In genomic region chr5:107542428-107542827, GRCh38 we compare ENCODE assay signal across 9 cellular contexts.
A peak's percentile ranks its signal among the peaks of the same experiment; 100 is the strongest.
DNase-seq lines count a peak whose midpoint lies in the region; ATAC-seq and TF ChIP-seq lines count a peak whose summit lies in the region.
"Had no signal": no experiment of that assay in that cellular context is flagged by ENCODE, and none has a peak within 500 bp of the region (broad histone marks: within the 10 kb centered on the region; RNA-seq: fewer than 3 reads in every experiment).

No MANE protein-coding gene starts in this region.

- peaks cover 21 to 44% (median 33%) of the 10 kb centered on the region in 4 donors for H3K4me1 ChIP-seq in esophagus muscularis mucosa

- H3K4me1 Mint-ChIP-seq in progenitor cell of endocrine pancreas (ENCODE audit: low read depth): peaks cover 33% of the 10 kb centered on the region
- peaks cover 17 to 20% of the 10 kb centered on the region in 2 donors for H3K4me1 Mint-ChIP-seq in natural killer cell treated with Interleukin-12 subunit alpha and Interleukin-12 subunit beta and Interleukin-15 and Interleukin-18, amount 100 ng/mL, for 72 hours (ENCODE audit: low read depth in 2 of 2)
- H3K4me1 Mint-ChIP-seq in activated T-cell treated with anti-CD3 and anti-CD28 coated beads, Interleukin-2, amount 50 U/mL, for 4 hours (ENCODE audit: low read depth): peaks cover 9% of the 10 kb centered on the region

- no peaks in the 10 kb centered on the region for H3K36me3 ChIP-seq in esophagus muscularis mucosa

- H3K9me3 Mint-ChIP-seq in progenitor cell of endocrine pancreas (ENCODE audit: low read depth): no peaks in the 10 kb centered on the region
- H3K9me3 Mint-ChIP-seq in natural killer cell treated with Interleukin-12 subunit alpha and Interleukin-12 subunit beta and Interleukin-15 and Interleukin-18, amount 100 ng/mL, for 72 hours: no peaks in the 10 kb centered on the region
- no peaks in the 10 kb centered on the region for H3K9me3 Mint-ChIP-seq in activated T-cell treated with anti-CD3 and anti-CD28 coated beads, Interleukin-2, amount 50 U/mL, for 4 hours

- TF ChIP-seq EP300 in esophagus muscularis mucosa (IDR thresholded peaks at IDR 0.05): no peak

- no peak for ATAC-seq in natural killer cell treated with Interleukin-12 subunit alpha and Interleukin-12 subunit beta and Interleukin-15 and Interleukin-18, amount 100 ng/mL, for 72 hours
- ATAC-seq in activated T-cell treated with anti-CD3 and anti-CD28 coated beads, Interleukin-2, amount 50 U/mL, for 4 hours: no peak

- peak overlapping the region; percentile 69 for H3K27ac Mint-ChIP-seq in progenitor cell of endocrine pancreas
- no peak overlapping the region for H3K27ac Mint-ChIP-seq in natural killer cell treated with Interleukin-12 subunit alpha and Interleukin-12 subunit beta and Interleukin-15 and Interleukin-18, amount 100 ng/mL, for 72 hours

- no peaks in the 10 kb centered on the region for H3K9me3 ChIP-seq in esophagus muscularis mucosa

- H3K36me3 Mint-ChIP-seq in progenitor cell of endocrine pancreas (ENCODE audit: insufficient read depth): no peaks in the 10 kb centered on the region
- no peaks in the 10 kb centered on the region for H3K36me3 Mint-ChIP-seq in natural killer cell treated with Interleukin-12 subunit alpha and Interleukin-12 subunit beta and Interleukin-15 and Interleukin-18, amount 100 ng/mL, for 72 hours
- no peaks in the 10 kb centered on the region for H3K36me3 Mint-ChIP-seq in activated T-cell treated with anti-CD3 and anti-CD28 coated beads, Interleukin-2, amount 50 U/mL, for 4 hours (ENCODE audit: insufficient read depth)

- H3K27me3 ChIP-seq in esophagus muscularis mucosa: no peaks in the 10 kb centered on the region

- TF ChIP-seq POLR2A in esophagus muscularis mucosa (IDR thresholded peaks at IDR 0.05; ENCODE audit: low read depth): no peak

- H3K27me3 Mint-ChIP-seq in progenitor cell of endocrine pancreas: no peaks in the 10 kb centered on the region
- no peaks in the 10 kb centered on the region for H3K27me3 Mint-ChIP-seq in natural killer cell treated with Interleukin-12 subunit alpha and Interleukin-12 subunit beta and Interleukin-15 and Interleukin-18, amount 100 ng/mL, for 72 hours
- no peaks in the 10 kb centered on the region for H3K27me3 Mint-ChIP-seq in activated T-cell treated with anti-CD3 and anti-CD28 coated beads, Interleukin-2, amount 50 U/mL, for 4 hours (ENCODE audit: low read depth)

- peak overlapping the region; percentile 52 to 63 (median 54) for H3K27ac ChIP-seq in esophagus muscularis mucosa (replicated peaks in 1 of 4)
- H3K27ac ChIP-seq: 22Rv1 had no signal

- 10% methylated on average over 4 of the region's 4 CpGs for WGBS in esophagus muscularis mucosa

- H3K4me3 ChIP-seq in esophagus muscularis mucosa: peak overlapping the region in 3 of 4 donors; percentile 10 to 22 (median 17)

- H3K4me3 Mint-ChIP-seq in progenitor cell of endocrine pancreas (ENCODE audit: low read depth): no peak overlapping the region
- no peak overlapping the region for H3K4me3 Mint-ChIP-seq in natural killer cell treated with Interleukin-12 subunit alpha and Interleukin-12 subunit beta and Interleukin-15 and Interleukin-18, amount 100 ng/mL, for 72 hours
- H3K4me3 Mint-ChIP-seq in activated T-cell treated with anti-CD3 and anti-CD28 coated beads, Interleukin-2, amount 50 U/mL, for 4 hours: no peak overlapping the region

- DNase-seq in DMS153 (lab: John Stamatoyannopoulos, UW): peak; percentile 29
- DNase-seq in DMS153 treated with DMSO at 0.1 percent for 48 hours (lab: John Stamatoyannopoulos, UW; ENCODE audit: unreplicated experiment): no peak
- peak; percentile 98 for DNase-seq in NCI-H69 (lab: John Stamatoyannopoulos, UW)
- peak; percentile 95 for DNase-seq in esophagus muscularis mucosa (ENCODE audit: extremely low spot score)
- DNase-seq in progenitor cell of endocrine pancreas (ENCODE audit: low spot score, unreplicated experiment): no peak
- DNase-seq in natural killer cell treated with Interleukin-12 subunit alpha and Interleukin-12 subunit beta and Interleukin-15 and Interleukin-18, amount 100 ng/mL, for 72 hours (ENCODE audit: low spot score): no peak
- no peak for DNase-seq in stimulated activated CD4-positive, alpha-beta T cell treated with anti-CD3 and anti-CD28 coated beads, Interleukin-1b, Interleukin-23, amount 100 ng/mL, for 48 hours
- no peak for DNase-seq in activated T-cell treated with anti-CD3 and anti-CD28 coated beads, Interleukin-2, amount 50 U/mL, for 4 hours

- intact Hi-C loops in esophagus muscularis mucosa (cut with DNase I): no loop called here

- TF ChIP-seq CTCF in esophagus muscularis mucosa (IDR thresholded peaks at IDR 0.05) (no peak), progenitor cell of endocrine pancreas (IDR thresholded peaks at IDR 0.05; ENCODE audit: unreplicated experiment) (no peak)

Comparison
In these comparisons a context has a peak if more than half of its experiments do, and no peak if none do; other contexts are left out.
1. DNase-seq: peak in DMS153 (single experiment), NCI-H69 (single experiment) and esophagus muscularis mucosa (single experiment); none in DMS153 treated with DMSO at 0.1 percent for 48 hours (single experiment), progenitor cell of endocrine pancreas (single experiment), natural killer cell treated with Interleukin-12 subunit alpha and Interleukin-12 subunit beta and Interleukin-15 and Interleukin-18, amount 100 ng/mL, for 72 hours (single experiment), stimulated activated CD4-positive, alpha-beta T cell treated with anti-CD3 and anti-CD28 coated beads, Interleukin-1b, Interleukin-23, amount 100 ng/mL, for 48 hours (single experiment) and activated T-cell treated with anti-CD3 and anti-CD28 coated beads, Interleukin-2, amount 50 U/mL, for 4 hours (single experiment).